9 cellular contexts compared by ENCODE assay signal in genomic region chr1:64986903-64987871, GRCh38.
A peak's percentile ranks its signal among the peaks of the same experiment; 100 is the strongest.
DNase-seq lines count a peak whose midpoint lies in the region; ATAC-seq lines count a peak whose summit lies in the region.
"Had no signal": no experiment of that assay in that cellular context is flagged by ENCODE, and none has a peak within 500 bp of the region (broad histone marks: within the 10 kb centered on the region; RNA-seq: fewer than 3 reads in every experiment).

No MANE protein-coding gene starts in this region.

- ATAC-seq in GM18498 (IDR thresholded peaks at IDR 0.05; ENCODE audit: unreplicated experiment): peak; percentile 94
- peak; percentile 97 for ATAC-seq in GM21619 (IDR thresholded peaks at IDR 0.05; ENCODE audit: unreplicated experiment)

- DNase-seq in HuH-7 (ENCODE audit: low spot score) (peak; percentile 39), medulla oblongata (ENCODE audit: extremely low spot score) (peak; percentile 62), NCI-H226 (no peak), GDM1 (lab: John Stamatoyannopoulos, UW) (no peak), iPS-NIHi11 (ENCODE audit: low spot score) (no peak)
- no peak for DNase-seq in stimulated activated naive CD4-positive, alpha-beta T cell treated with Interleukin-2 at 50 U/mL for 16 hours (lab: John Stamatoyannopoulos, UW)
- DNase-seq: heart right ventricle had no signal

Comparison
In these comparisons a context has a peak if more than half of its experiments do, and no peak if none do; other contexts are left out.
1. DNase-seq: peak in HuH-7 (single experiment) and medulla oblongata (single experiment); none in NCI-H226 (single experiment), GDM1 (single experiment), iPS-NIHi11 (single experiment) and stimulated activated naive CD4-positive, alpha-beta T cell treated with Interleukin-2 at 50 U/mL for 16 hours (single experiment).